ENCODE assay signal across 1 cellular context in the genomic region with DNA sequence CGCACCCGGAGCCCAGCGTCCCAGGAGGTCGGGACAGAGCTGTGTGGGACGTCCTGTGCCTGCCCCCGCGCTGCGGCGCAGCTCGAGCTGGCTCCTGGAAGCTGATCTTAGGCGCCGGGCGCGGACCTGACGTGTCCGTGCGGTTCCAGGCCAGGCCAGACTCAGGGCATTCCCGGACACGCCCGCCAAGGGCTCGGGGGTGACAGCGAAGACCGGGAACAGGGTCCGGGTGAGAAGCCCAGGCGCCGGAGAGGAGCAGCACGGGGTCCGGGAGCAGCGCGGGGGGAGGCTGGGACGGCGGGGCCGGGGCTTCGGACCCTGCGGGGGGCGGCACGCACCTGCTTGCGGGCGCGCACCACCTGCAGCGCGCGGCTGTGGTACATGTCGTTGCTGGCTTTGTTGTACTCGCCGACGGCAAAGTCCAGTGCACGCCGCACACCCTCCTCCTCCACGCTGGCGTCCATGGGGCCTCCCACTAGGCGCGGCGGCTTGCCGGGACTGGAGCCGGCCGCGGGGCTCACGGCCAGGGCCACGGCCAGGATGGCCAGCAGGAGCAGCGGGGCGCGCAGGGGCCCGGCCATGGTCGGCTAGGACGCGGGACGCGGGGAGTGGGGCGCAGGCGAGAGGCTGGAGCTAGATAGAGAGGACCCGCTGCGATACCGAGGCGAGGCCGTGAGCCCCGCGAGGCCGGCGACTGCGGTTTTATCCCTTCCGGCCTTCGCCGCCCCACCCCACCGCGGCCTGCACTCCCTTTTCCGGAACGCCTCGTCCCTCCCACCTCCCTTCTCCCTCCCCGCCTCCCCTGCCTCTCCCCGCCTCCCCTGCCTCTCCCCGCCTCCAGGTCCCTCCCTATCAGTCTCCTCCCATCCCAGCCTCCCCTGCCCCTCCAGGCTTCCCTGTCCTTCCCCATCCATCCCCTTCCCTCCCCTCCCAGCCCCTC.
TF ChIP-seq lines count a peak whose summit lies in the region.

A gene with protein sequence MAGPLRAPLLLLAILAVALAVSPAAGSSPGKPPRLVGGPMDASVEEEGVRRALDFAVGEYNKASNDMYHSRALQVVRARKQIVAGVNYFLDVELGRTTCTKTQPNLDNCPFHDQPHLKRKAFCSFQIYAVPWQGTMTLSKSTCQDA (minus strand): TSS at position 674 of the 940 bp plus-strand sequence. CDS start 93 bp downstream, at position 581.

TF ChIP-seq in HepG2, 621 proteins besides CTCF, POLR2A, EP300 and RAD21 (continued from another document and continues in another):
- TF ChIP-seq U2AF1 (optimal IDR thresholded peaks at IDR 0.05; ENCODE audit: low read depth, low read length) (peak; percentile 23), KDM4B (CRISPR knock-in tag; IDR thresholded peaks at IDR 0.05) (peak; percentile 27; the same call in 1 of the 2 replicates), CREM (IDR thresholded peaks at IDR 0.05) (no peak), CREM (CRISPR knock-in tag; IDR thresholded peaks at IDR 0.05) (peak; percentile 31; the same call in 1 of the 2 replicates), JUND (CRISPR knock-in tag; IDR thresholded peaks at IDR 0.05) (peak; percentile 65; the same call in 1 of the 2 replicates), FOXO1 (CRISPR knock-in tag; IDR thresholded peaks at IDR 0.05) (peak; percentile 44), KDM5A (IDR thresholded peaks at IDR 0.05; ENCODE audit: borderline replicate concordance, low read length) (peak; percentile 61; the same call in 1 of the 2 replicates), MTA3 (CRISPR knock-in tag; IDR thresholded peaks at IDR 0.05) (no peak), SYNCRIP (IDR thresholded peaks at IDR 0.05; ENCODE audit: insufficient read depth, low read depth, low read length) (no peak), ZNF777 (CRISPR knock-in tag; IDR thresholded peaks at IDR 0.05) (peak; percentile 95), ARID2 (CRISPR knock-in tag; IDR thresholded peaks at IDR 0.05; ENCODE audit: borderline replicate concordance) (no peak), STAT5B (CRISPR knock-in tag; IDR thresholded peaks at IDR 0.05) (no peak), ELF3 (CRISPR knock-in tag; IDR thresholded peaks at IDR 0.05) (peak; percentile 92), ZNF567 (CRISPR knock-in tag; IDR thresholded peaks at IDR 0.05; ENCODE audit: borderline replicate concordance) (peak; percentile 86), ZBTB3 (CRISPR knock-in tag; IDR thresholded peaks at IDR 0.05; ENCODE audit: borderline replicate concordance, low read depth) (no peak), ZNF124 (CRISPR knock-in tag; IDR thresholded peaks at IDR 0.05) (peak; percentile 19; the same call in 1 of the 2 replicates), ZNF749 (CRISPR knock-in tag; IDR thresholded peaks at IDR 0.05; ENCODE audit: borderline replicate concordance) (0 out of 2 replicates have a peak, but pooled peaks have one; percentile 57), ZBTB20 (CRISPR knock-in tag; IDR thresholded peaks at IDR 0.05; ENCODE audit: borderline replicate concordance, low read depth) (no peak), KDM3A (CRISPR knock-in tag; IDR thresholded peaks at IDR 0.05; ENCODE audit: low read depth) (no peak; the same call in 1 of the 2 replicates), DPF2 (CRISPR knock-in tag; IDR thresholded peaks at IDR 0.05; ENCODE audit: borderline replicate concordance, low read depth) (no peak), ZNF841 (CRISPR knock-in tag; IDR thresholded peaks at IDR 0.05; ENCODE audit: borderline replicate concordance) (0 out of 2 replicates have a peak, but pooled peaks have one; percentile 29), NFATC3 (CRISPR knock-in tag; IDR thresholded peaks at IDR 0.05) (no peak), TCF7 (IDR thresholded peaks at IDR 0.05; ENCODE audit: low read depth) (peak; percentile 8; the same call in 1 of the 2 replicates), ZBTB42 (CRISPR knock-in tag; IDR thresholded peaks at IDR 0.05) (no peak)
- TF ChIP-seq, protein P1, sequence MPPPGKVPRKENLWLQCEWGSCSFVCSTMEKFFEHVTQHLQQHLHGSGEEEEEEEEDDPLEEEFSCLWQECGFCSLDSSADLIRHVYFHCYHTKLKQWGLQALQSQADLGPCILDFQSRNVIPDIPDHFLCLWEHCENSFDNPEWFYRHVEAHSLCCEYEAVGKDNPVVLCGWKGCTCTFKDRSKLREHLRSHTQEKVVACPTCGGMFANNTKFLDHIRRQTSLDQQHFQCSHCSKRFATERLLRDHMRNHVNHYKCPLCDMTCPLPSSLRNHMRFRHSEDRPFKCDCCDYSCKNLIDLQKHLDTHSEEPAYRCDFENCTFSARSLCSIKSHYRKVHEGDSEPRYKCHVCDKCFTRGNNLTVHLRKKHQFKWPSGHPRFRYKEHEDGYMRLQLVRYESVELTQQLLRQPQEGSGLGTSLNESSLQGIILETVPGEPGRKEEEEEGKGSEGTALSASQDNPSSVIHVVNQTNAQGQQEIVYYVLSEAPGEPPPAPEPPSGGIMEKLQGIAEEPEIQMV (CRISPR knock-in tag; IDR thresholded peaks at IDR 0.05; ENCODE audit: low read depth), result peak; percentile 93
- TF ChIP-seq, protein P2, sequence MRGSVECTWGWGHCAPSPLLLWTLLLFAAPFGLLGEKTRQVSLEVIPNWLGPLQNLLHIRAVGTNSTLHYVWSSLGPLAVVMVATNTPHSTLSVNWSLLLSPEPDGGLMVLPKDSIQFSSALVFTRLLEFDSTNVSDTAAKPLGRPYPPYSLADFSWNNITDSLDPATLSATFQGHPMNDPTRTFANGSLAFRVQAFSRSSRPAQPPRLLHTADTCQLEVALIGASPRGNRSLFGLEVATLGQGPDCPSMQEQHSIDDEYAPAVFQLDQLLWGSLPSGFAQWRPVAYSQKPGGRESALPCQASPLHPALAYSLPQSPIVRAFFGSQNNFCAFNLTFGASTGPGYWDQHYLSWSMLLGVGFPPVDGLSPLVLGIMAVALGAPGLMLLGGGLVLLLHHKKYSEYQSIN (CRISPR knock-in tag; IDR thresholded peaks at IDR 0.05; ENCODE audit: borderline replicate concordance), result peak; percentile 87; the same call in 1 of the 2 replicates
- TF ChIP-seq, protein P3, sequence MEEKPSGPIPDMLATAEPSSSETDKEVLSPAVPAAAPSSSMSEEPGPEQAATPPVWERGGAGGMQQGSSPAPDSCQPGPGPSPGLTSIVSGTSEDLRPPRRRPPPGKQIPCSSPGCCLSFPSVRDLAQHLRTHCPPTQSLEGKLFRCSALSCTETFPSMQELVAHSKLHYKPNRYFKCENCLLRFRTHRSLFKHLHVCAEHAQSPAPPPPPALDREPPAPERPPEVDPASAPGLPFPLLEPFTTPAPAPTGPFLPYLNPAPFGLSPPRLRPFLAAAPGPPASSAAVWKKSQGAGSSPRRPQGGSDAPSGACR (CRISPR knock-in tag; IDR thresholded peaks at IDR 0.05), result 0 out of 2 replicates have a peak, but pooled peaks have one; percentile 22
- TF ChIP-seq, protein P4, sequence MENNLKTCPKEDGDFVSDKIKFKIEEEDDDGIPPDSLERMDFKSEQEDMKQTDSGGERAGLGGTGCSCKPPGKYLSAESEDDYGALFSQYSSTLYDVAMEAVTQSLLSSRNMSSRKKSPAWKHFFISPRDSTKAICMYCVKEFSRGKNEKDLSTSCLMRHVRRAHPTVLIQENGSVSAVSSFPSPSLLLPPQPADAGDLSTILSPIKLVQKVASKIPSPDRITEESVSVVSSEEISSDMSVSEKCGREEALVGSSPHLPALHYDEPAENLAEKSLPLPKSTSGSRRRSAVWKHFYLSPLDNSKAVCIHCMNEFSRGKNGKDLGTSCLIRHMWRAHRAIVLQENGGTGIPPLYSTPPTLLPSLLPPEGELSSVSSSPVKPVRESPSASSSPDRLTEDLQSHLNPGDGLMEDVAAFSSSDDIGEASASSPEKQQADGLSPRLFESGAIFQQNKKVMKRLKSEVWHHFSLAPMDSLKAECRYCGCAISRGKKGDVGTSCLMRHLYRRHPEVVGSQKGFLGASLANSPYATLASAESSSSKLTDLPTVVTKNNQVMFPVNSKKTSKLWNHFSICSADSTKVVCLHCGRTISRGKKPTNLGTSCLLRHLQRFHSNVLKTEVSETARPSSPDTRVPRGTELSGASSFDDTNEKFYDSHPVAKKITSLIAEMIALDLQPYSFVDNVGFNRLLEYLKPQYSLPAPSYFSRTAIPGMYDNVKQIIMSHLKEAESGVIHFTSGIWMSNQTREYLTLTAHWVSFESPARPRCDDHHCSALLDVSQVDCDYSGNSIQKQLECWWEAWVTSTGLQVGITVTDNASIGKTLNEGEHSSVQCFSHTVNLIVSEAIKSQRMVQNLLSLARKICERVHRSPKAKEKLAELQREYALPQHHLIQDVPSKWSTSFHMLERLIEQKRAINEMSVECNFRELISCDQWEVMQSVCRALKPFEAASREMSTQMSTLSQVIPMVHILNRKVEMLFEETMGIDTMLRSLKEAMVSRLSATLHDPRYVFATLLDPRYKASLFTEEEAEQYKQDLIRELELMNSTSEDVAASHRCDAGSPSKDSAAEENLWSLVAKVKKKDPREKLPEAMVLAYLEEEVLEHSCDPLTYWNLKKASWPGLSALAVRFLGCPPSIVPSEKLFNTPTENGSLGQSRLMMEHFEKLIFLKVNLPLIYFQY (CRISPR knock-in tag; IDR thresholded peaks at IDR 0.05; ENCODE audit: borderline replicate concordance), result peak; percentile 75; the same call in 1 of the 2 replicates
- TF ChIP-seq, protein P5, sequence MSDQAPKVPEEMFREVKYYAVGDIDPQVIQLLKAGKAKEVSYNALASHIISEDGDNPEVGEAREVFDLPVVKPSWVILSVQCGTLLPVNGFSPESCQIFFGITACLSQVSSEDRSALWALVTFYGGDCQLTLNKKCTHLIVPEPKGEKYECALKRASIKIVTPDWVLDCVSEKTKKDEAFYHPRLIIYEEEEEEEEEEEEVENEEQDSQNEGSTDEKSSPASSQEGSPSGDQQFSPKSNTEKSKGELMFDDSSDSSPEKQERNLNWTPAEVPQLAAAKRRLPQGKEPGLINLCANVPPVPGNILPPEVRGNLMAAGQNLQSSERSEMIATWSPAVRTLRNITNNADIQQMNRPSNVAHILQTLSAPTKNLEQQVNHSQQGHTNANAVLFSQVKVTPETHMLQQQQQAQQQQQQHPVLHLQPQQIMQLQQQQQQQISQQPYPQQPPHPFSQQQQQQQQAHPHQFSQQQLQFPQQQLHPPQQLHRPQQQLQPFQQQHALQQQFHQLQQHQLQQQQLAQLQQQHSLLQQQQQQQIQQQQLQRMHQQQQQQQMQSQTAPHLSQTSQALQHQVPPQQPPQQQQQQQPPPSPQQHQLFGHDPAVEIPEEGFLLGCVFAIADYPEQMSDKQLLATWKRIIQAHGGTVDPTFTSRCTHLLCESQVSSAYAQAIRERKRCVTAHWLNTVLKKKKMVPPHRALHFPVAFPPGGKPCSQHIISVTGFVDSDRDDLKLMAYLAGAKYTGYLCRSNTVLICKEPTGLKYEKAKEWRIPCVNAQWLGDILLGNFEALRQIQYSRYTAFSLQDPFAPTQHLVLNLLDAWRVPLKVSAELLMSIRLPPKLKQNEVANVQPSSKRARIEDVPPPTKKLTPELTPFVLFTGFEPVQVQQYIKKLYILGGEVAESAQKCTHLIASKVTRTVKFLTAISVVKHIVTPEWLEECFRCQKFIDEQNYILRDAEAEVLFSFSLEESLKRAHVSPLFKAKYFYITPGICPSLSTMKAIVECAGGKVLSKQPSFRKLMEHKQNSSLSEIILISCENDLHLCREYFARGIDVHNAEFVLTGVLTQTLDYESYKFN (CRISPR knock-in tag; conservative IDR thresholded peaks at IDR 0.05), result peak; percentile 60; the same call in 1 of the 2 replicates
- TF ChIP-seq, protein P6, sequence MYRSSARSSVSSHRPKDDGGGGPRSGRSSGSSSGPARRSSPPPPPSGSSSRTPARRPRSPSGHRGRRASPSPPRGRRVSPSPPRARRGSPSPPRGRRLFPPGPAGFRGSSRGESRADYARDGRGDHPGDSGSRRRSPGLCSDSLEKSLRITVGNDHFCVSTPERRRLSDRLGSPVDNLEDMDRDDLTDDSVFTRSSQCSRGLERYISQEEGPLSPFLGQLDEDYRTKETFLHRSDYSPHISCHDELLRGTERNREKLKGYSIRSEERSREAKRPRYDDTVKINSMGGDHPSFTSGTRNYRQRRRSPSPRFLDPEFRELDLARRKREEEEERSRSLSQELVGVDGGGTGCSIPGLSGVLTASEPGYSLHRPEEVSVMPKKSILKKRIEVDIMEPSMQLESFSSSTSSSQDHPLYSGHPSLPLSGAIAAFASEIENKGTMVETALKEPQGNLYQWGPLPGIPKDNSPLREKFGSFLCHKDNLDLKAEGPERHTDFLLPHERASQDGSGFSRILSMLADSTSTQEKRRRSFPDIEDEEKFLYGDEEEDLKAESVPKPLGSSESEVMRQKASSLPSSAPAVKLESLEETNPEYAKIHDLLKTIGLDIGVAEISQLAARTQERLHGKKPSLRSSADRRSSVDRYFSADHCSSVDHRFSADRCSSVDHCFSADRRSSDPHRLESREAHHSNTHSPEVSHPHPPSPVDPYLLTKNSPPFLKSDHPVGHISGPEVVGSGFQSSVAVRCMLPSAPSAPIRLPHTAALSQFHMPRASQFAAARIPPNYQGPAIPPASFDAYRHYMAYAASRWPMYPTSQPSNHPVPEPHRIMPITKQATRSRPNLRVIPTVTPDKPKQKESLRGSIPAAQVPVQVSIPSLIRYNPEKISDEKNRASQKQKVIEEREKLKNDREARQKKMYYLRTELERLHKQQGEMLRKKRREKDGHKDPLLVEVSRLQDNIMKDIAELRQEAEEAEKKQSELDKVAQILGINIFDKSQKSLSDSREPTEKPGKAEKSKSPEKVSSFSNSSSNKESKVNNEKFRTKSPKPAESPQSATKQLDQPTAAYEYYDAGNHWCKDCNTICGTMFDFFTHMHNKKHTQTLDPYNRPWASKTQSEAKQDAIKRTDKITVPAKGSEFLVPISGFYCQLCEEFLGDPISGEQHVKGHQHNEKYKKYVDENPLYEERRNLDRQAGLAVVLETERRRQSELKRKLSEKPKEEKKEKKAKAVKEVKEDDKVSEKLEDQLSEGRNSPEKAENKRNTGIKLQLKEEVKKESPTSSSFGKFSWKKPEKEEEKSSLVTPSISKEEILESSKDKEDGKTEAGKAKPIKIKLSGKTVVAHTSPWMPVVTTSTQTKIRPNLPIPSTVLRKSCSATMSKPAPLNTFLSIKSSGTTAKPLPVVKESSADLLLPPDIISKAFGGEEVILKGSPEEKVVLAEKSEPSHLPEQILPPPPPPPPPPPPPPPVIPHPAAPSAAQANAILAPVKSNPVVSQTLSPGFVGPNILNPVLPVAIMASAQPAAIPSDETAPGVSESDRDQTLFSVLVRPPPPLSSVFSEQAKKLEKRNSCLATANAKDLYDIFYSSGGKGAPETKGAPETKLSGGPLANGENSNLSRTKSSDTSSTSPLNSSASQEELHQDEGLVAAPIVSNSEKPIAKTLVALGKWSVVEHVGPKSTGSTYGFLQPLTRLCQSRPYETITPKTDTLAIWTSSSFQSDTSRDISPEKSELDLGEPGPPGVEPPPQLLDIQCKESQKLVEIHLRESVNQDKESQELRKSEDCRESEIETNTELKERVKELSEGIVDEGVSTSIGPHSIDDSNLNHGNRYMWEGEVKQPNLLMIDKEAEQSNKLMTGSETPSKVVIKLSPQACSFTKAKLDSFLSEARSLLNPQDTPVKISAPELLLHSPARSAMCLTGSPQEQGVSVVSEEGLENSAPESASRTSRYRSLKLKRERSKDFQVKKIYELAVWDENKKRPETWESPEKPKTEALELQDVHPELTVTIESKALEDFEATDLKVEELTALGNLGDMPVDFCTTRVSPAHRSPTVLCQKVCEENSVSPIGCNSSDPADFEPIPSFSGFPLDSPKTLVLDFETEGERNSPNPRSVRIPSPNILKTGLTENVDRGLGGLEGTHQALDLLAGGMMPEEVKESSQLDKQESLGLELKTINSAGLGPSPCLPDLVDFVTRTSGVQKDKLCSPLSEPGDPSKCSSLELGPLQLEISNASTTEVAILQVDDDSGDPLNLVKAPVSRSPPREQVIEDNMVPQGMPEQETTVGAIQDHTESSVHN (CRISPR knock-in tag; IDR thresholded peaks at IDR 0.05), result peak; percentile 71; the same call in 1 of the 2 replicates
- TF ChIP-seq, protein P7, sequence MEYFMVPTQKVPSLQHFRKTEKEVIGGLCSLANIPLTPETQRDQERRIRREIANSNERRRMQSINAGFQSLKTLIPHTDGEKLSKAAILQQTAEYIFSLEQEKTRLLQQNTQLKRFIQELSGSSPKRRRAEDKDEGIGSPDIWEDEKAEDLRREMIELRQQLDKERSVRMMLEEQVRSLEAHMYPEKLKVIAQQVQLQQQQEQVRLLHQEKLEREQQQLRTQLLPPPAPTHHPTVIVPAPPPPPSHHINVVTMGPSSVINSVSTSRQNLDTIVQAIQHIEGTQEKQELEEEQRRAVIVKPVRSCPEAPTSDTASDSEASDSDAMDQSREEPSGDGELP (IDR thresholded peaks at IDR 0.05; ENCODE audit: borderline replicate concordance, low read depth), result no peak
